2 cellular contexts compared by ENCODE assay signal in the genomic region with DNA sequence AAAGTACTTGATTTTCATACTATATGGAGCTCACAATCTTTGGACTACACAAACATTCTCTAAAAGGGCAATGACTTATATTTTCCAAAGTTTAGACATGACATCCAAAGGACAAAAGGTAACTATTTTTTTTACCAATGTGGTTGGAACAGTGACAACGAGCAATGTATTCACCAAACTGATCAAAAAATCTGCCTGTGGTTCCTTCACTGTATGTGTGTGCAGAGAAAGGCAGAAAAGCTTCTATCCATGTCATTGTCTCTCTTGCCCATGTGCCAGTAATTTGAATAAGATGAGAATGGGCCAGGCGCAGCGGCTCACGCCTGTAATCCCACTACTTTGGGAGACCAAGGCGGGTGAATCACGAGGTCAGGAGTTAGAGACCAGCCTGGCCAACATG.
TF ChIP-seq lines count a peak whose summit lies in the region.

No MANE protein-coding gene starts in this region.

TF ChIP-seq in K562, 482 proteins besides CTCF, POLR2A, EP300 and RAD21:
- no peak for TF ChIP-seq ZNF324 (CRISPR knock-in tag; IDR thresholded peaks at IDR 0.05)
- no peak for TF ChIP-seq ILF3 (IDR thresholded peaks at IDR 0.05; ENCODE audit: borderline replicate concordance)
- TF ChIP-seq TCF7L2 (IDR thresholded peaks at IDR 0.05; ENCODE audit: low read depth, low read length), result no peak
- no peak for TF ChIP-seq ZNF436 (CRISPR knock-in tag; IDR thresholded peaks at IDR 0.05)
- TF ChIP-seq HDGF (IDR thresholded peaks at IDR 0.05), result no peak
- TF ChIP-seq, protein P1, sequence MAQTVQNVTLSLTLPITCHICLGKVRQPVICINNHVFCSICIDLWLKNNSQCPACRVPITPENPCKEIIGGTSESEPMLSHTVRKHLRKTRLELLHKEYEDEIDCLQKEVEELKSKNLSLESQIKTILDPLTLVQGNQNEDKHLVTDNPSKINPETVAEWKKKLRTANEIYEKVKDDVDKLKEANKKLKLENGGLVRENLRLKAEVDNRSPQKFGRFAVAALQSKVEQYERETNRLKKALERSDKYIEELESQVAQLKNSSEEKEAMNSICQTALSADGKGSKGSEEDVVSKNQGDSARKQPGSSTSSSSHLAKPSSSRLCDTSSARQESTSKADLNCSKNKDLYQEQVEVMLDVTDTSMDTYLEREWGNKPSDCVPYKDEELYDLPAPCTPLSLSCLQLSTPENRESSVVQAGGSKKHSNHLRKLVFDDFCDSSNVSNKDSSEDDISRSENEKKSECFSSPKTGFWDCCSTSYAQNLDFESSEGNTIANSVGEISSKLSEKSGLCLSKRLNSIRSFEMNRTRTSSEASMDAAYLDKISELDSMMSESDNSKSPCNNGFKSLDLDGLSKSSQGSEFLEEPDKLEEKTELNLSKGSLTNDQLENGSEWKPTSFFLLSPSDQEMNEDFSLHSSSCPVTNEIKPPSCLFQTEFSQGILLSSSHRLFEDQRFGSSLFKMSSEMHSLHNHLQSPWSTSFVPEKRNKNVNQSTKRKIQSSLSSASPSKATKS (CRISPR knock-in tag; IDR thresholded peaks at IDR 0.05), result no peak
- TF ChIP-seq, protein P2, sequence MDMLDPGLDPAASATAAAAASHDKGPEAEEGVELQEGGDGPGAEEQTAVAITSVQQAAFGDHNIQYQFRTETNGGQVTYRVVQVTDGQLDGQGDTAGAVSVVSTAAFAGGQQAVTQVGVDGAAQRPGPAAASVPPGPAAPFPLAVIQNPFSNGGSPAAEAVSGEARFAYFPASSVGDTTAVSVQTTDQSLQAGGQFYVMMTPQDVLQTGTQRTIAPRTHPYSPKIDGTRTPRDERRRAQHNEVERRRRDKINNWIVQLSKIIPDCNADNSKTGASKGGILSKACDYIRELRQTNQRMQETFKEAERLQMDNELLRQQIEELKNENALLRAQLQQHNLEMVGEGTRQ (CRISPR knock-in tag; IDR thresholded peaks at IDR 0.05), result no peak
- no peak for TF ChIP-seq CTBP1 (IDR thresholded peaks at IDR 0.05; ENCODE audit: borderline replicate concordance)
- TF ChIP-seq ZNF696 (CRISPR knock-in tag; conservative IDR thresholded peaks at IDR 0.05), result no peak
- no peak for TF ChIP-seq DNMT1 (IDR thresholded peaks at IDR 0.05)
- no peak for TF ChIP-seq MAFG (tag; conservative IDR thresholded peaks at IDR 0.05)
- TF ChIP-seq NFXL1 (CRISPR knock-in tag; IDR thresholded peaks at IDR 0.05), result no peak
- no peak for TF ChIP-seq TGIF2 (CRISPR knock-in tag; IDR thresholded peaks at IDR 0.05)
- no peak for TF ChIP-seq HEY1 (CRISPR knock-in tag; IDR thresholded peaks at IDR 0.05; ENCODE audit: borderline replicate concordance)
- TF ChIP-seq ERF (CRISPR knock-in tag; IDR thresholded peaks at IDR 0.05), result no peak

TF ChIP-seq in GM23338, 12 proteins besides CTCF, POLR2A, EP300 and RAD21:
- no peak for TF ChIP-seq EZH2phosphoT487 (IDR thresholded peaks at IDR 0.05; ENCODE audit: unreplicated experiment)
- TF ChIP-seq POLR2AphosphoS5 (IDR thresholded peaks at IDR 0.05; ENCODE audit: low read depth), result no peak
TF ChIP-seq in GM23338: peak in this region for 0.
